18 cellular contexts compared by ENCODE assay signal in the genomic region with DNA sequence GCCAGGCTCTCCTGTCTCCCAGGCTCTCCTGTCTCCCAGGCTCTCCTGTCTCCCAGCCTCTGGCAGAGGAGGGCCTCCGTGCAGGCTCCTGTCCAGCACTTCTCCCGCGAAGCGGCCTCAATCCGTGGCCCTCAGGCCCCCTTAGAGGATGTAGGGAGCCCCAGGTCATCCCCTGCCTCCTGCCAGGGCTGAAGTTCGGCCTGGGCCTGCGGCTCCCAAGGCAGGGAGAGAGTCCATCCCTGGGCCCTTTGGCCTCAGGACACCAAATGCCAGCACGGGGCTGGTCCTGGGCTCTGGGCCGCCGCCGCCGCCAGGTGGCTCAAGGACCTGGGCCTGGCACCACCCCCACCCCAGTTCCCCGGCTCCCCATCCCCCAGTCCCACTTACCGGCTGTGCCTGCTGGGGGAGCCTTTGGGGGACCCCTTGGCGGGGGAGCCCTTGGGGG. TPM values are rescaled to one million over a fixed set of nuclear protein-coding genes. Genes with fewer than 3 reads are reported as not detected.
A peak's percentile ranks its signal among the peaks of the same experiment; 100 is the strongest.
DNase-seq lines count a peak whose midpoint lies in the region; ATAC-seq and TF ChIP-seq lines count a peak whose summit lies in the region.
"Had no signal": no experiment of that assay in that cellular context is flagged by ENCODE, and none has a peak within 500 bp of the region (broad histone marks: within the 10 kb centered on the region; RNA-seq: fewer than 3 reads in every experiment).

No MANE protein-coding gene starts in this region.

- no TSS peak for BruUV-seq in Caco-2 (replicated peaks; lab: Mats Ljungman, UMichigan)

- no peak overlapping the region for H3K9ac ChIP-seq in rectal smooth muscle tissue (ENCODE audit: low read length)

- H3K4me1 ChIP-seq in Caco-2: peaks cover 11% of the 10 kb centered on the region
- H3K4me1 ChIP-seq in RWPE2 (ENCODE audit: insufficient read depth, poor library complexity, severe bottlenecking): no peaks in the 10 kb centered on the region
- peaks cover 3% of the 10 kb centered on the region for H3K4me1 ChIP-seq in rectal smooth muscle tissue (ENCODE audit: control insufficient read depth, insufficient read depth, low read length)

- H3K9me3 ChIP-seq in Caco-2 (no peaks in the 10 kb centered on the region; the same call in 1 of the 2 replicates), RWPE2 (ENCODE audit: severe bottlenecking) (no peaks in the 10 kb centered on the region)

- peak; percentile 40 for ATAC-seq in RWPE2 (ENCODE audit: low read depth)
- no peak for ATAC-seq in HG03442 (IDR thresholded peaks at IDR 0.05; ENCODE audit: unreplicated experiment)
- no peak for ATAC-seq in HG03139 (IDR thresholded peaks at IDR 0.05; ENCODE audit: unreplicated experiment)
- ATAC-seq: activated CD4-positive, alpha-beta T cell treated with anti-CD3 and anti-CD28 coated beads for 36 hours had no signal

- H3K27me3 Mint-ChIP-seq in Caco-2 (ENCODE audit: insufficient read depth, unreplicated experiment): no peaks in the 10 kb centered on the region
- H3K27me3 Mint-ChIP-seq: activated CD4-positive, alpha-beta T cell treated with anti-CD3 and anti-CD28 coated beads for 36 hours; activated naive CD8-positive, alpha-beta T cell had no signal

- CTCF ChIA-PET in Caco-2 (lab: Charles Lee): interaction anchor here (0.6 kb wide), 1 partner anchor 344 kb away, joined by 3 read pairs; no protein-coding TSS in a partner anchor

- DNase-seq in Caco-2: no peak
- DNase-seq in RWPE2 (ENCODE audit: low spot score): no peak
- no peak for DNase-seq in kidney epithelial cell (ENCODE audit: low read depth)
- no peak for DNase-seq in HPDE6-E6E7 (ENCODE audit: extremely low spot score)
- DNase-seq in NCI-H69 (lab: John Stamatoyannopoulos, UW): no peak
- DNase-seq: activated CD4-positive, alpha-beta T cell treated with anti-CD3 and anti-CD28 coated beads for 36 hours; activated T-cell treated with anti-CD3 and anti-CD28 coated beads for 4 hours; DMS 273 treated with DMSO at 0.1 percent for 48 hours; effector memory CD4-positive, alpha-beta T cell; NCI-H1694 treated with DMSO at 0.1 percent for 48 hours; NCI-H748 treated with DMSO at 0.1 percent for 48 hours; nephron progenitor cell; stimulated activated CD4-positive, alpha-beta T cell treated with anti-CD3 and anti-CD28 coated beads, Interleukin-4, amount 100 ng/mL, for 24 hours had no signal

- POLR2A ChIA-PET in Caco-2 (lab: Charles Lee): no interaction called here

- peaks cover 8% of the 10 kb centered on the region for H3K36me3 Mint-ChIP-seq in Caco-2 (ENCODE audit: insufficient read depth, unreplicated experiment)
- H3K36me3 Mint-ChIP-seq: activated naive CD8-positive, alpha-beta T cell had no signal

- H3K27ac ChIP-seq in RWPE2 (ENCODE audit: poor library complexity, severe bottlenecking): peak overlapping the region; percentile 56
- H3K27ac ChIP-seq in rectal smooth muscle tissue (ENCODE audit: low read depth, low read length): peak overlapping the region; percentile 51

- H3K36me3 ChIP-seq in Caco-2 (ENCODE audit: control insufficient read depth, insufficient read depth, low read length) (no peaks in the 10 kb centered on the region), RWPE2 (ENCODE audit: low read depth) (no peaks in the 10 kb centered on the region), kidney epithelial cell (ENCODE audit: control insufficient read depth, insufficient read depth, low read length) (no peaks in the 10 kb centered on the region), rectal smooth muscle tissue (ENCODE audit: control insufficient read depth, insufficient read depth, low read length) (no peaks in the 10 kb centered on the region)

- no peaks in the 10 kb centered on the region for H3K9me3 Mint-ChIP-seq in Caco-2 (ENCODE audit: unreplicated experiment)
- H3K9me3 Mint-ChIP-seq: nephron progenitor cell had no signal

- H3K27ac Mint-ChIP-seq in Caco-2 (ENCODE audit: unreplicated experiment): peak overlapping the region; percentile 50
- H3K27ac Mint-ChIP-seq: activated CD4-positive, alpha-beta T cell treated with anti-CD3 and anti-CD28 coated beads for 36 hours; activated naive CD8-positive, alpha-beta T cell; nephron progenitor cell had no signal

- H3K4me1 Mint-ChIP-seq in Caco-2 (ENCODE audit: low read depth, unreplicated experiment): peaks cover 10% of the 10 kb centered on the region

- no peaks in the 10 kb centered on the region for H3K27me3 ChIP-seq in Caco-2 (replicated peaks; ENCODE audit: control insufficient read depth, insufficient read depth, low read length)
- no peaks in the 10 kb centered on the region for H3K27me3 ChIP-seq in RWPE2 (ENCODE audit: insufficient read depth, poor library complexity, severe bottlenecking)
- no peaks in the 10 kb centered on the region for H3K27me3 ChIP-seq in kidney epithelial cell (ENCODE audit: control insufficient read depth, insufficient read depth, low read length)
- H3K27me3 ChIP-seq in rectal smooth muscle tissue (ENCODE audit: control insufficient read depth, insufficient read depth, low read length): no peaks in the 10 kb centered on the region

- H3K4me3 ChIP-seq in Caco-2 (ENCODE audit: low read depth, low read length) (no peak overlapping the region), RWPE2 (ENCODE audit: severe bottlenecking) (peak overlapping the region; percentile 41), kidney epithelial cell (ENCODE audit: low read depth, low read length) (peak overlapping the region; percentile 45), rectal smooth muscle tissue (ENCODE audit: low read length) (peak overlapping the region; percentile 44)

- intact Hi-C loops in Caco-2 (cut with micrococcal nuclease; ENCODE audit: unreplicated experiment): no loop called here

- no peak overlapping the region for H3K4me3 Mint-ChIP-seq in Caco-2 (ENCODE audit: unreplicated experiment)
- H3K4me3 Mint-ChIP-seq: activated CD4-positive, alpha-beta T cell treated with anti-CD3 and anti-CD28 coated beads for 36 hours; activated naive CD8-positive, alpha-beta T cell; nephron progenitor cell had no signal

- TF ChIP-seq CTCF in Caco-2 (IDR thresholded peaks at IDR 0.05; ENCODE audit: insufficient read depth in 1 of 2, low read depth in 1 of 2, low read length in 1 of 2, severe bottlenecking in 1 of 2, unreplicated experiment in 1 of 2) (no peak), RWPE2 (IDR thresholded peaks at IDR 0.05; ENCODE audit: poor library complexity, severe bottlenecking) (no peak), kidney epithelial cell (IDR thresholded peaks at IDR 0.05; ENCODE audit: insufficient read depth, low read length, poor library complexity, severe bottlenecking) (peak; percentile 39)

RNA-seq across cellular contexts. Expression of a gene that starts 0.4 kb away (rescaled TPM):
- 0.16 and 0.46 TPM in 2 replicates for total RNA-seq in Caco-2 (2022)
- 8.5 and 8.8 TPM in 2 replicates for total RNA-seq in kidney epithelial cell
- total RNA-seq: LHCN-M2 had no signal

RNA-seq across cellular contexts. Expression of a gene that starts 26.1 kb away (rescaled TPM):
- total RNA-seq in Caco-2 (2022) (5.2 and 6.8 TPM in 2 replicates), kidney epithelial cell (7.4 and 11.5 TPM in 2 replicates)

RNA-seq across cellular contexts. Expression of a gene that starts 45.6 kb away (rescaled TPM):
- total RNA-seq in Caco-2 (2022) (105 and 113 TPM in 2 replicates), kidney epithelial cell (45.7 and 53.2 TPM in 2 replicates)

RNA-seq across cellular contexts. Expression of a gene that starts 47.7 kb away (rescaled TPM):
- total RNA-seq in Caco-2 (2022) (19.1 and 20.3 TPM in 2 replicates), kidney epithelial cell (28.9 and 42.0 TPM in 2 replicates)

RNA-seq across cellular contexts. Expression of a gene that starts 47.8 kb away (rescaled TPM):
- total RNA-seq in Caco-2 (2022): 43.7 and 48.3 TPM in 2 replicates
- 40.1 and 41.1 TPM in 2 replicates for total RNA-seq in kidney epithelial cell
